23 cellular contexts compared by ENCODE assay signal in the genomic region with DNA sequence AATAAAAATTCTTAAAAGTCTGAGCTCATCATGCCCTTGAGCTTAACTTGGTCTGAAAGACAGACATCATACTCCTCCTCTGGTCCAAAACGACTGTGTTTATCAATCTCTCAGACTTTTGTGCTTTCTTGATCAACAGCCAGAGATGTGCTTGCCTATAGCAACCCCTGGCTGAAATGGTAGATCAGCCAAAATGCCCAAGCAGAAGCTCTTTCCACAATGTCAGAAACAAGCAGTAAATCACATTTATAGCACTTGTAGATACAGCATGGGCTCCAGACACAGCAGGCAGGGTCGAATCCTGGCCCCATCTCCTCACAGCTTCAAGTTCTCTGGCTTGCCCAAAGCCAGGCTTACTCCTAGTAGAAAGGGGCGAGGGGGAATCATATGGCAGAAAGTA.
"Had no signal": no experiment of that assay in that cellular context is flagged by ENCODE, and none has a peak within 500 bp of the region (broad histone marks: within the 10 kb centered on the region; RNA-seq: fewer than 3 reads in every experiment).

No MANE protein-coding gene starts in this region.

- H3K27me3 Mint-ChIP-seq: activated CD8-positive, alpha-beta memory T cell treated with anti-CD3 and anti-CD28 coated beads, Interleukin-2, amount 10 ng/mL, durations not matched to agents 7 days and 5 days; activated naive CD8-positive, alpha-beta T cell; central memory CD8-positive, alpha-beta T cell had no signal

- DNase-seq: activated CD4-positive, alpha-beta T cell treated with anti-CD3 and anti-CD28 coated beads for 48 hours; activated CD4-positive, alpha-beta T cell treated with anti-CD3 and anti-CD28 coated beads, Interleukin-2, amount 50 U/mL, for 48 hours; activated CD4-positive, CD25-positive, alpha-beta regulatory T cell treated with anti-CD3 and anti-CD28 coated beads, Interleukin-2, amount 50 U/mL, for 72 hours; activated CD8-positive, alpha-beta memory T cell treated with anti-CD3 and anti-CD28 coated beads, Interleukin-2, amount 10 ng/mL, durations not matched to agents 7 days and 5 days; activated gamma-delta T cell; activated naive CD4-positive, alpha-beta T cell treated with anti-CD3 and anti-CD28 coated beads for 36 hours; activated T-cell treated with anti-CD3 and anti-CD28 coated beads, Interleukin-2, amount 50 U/mL, for 4 hours; amygdala; KG1; NCI-H1092; NCI-H1417; NCI-H1930; NCI-H2107; NCI-H2171 treated with DMSO at 0.1 percent for 48 hours; NCI-H226; NCI-H526; NCI-H82; PC-3; SK-N-SH had no signal

- H3K36me3 Mint-ChIP-seq: brain had no signal

- H3K27ac Mint-ChIP-seq: activated CD8-positive, alpha-beta memory T cell treated with anti-CD3 and anti-CD28 coated beads, Interleukin-2, amount 10 ng/mL, durations not matched to agents 7 days and 5 days; activated naive CD4-positive, alpha-beta T cell treated with anti-CD3 and anti-CD28 coated beads for 36 hours; activated naive CD8-positive, alpha-beta T cell; brain; T-helper 1 cell treated with Interleukin-12 subunit alpha and Interleukin-12 subunit beta and Interleukin-4 antibody, amounts not matched to agents 30 μg/mL and 1 μg/mL, for 36 hours had no signal

- H3K9me3 Mint-ChIP-seq: activated naive CD4-positive, alpha-beta T cell treated with anti-CD3 and anti-CD28 coated beads for 36 hours; activated T-cell treated with anti-CD3 and anti-CD28 coated beads, Interleukin-2, amount 50 U/mL, for 4 hours; brain; central memory CD8-positive, alpha-beta T cell; T-helper 1 cell treated with Interleukin-12 subunit alpha and Interleukin-12 subunit beta and Interleukin-4 antibody, amounts not matched to agents 30 μg/mL and 1 μg/mL, for 36 hours had no signal

- ATAC-seq: activated CD8-positive, alpha-beta memory T cell treated with anti-CD3 and anti-CD28 coated beads, Interleukin-2, amount 10 ng/mL, durations not matched to agents 7 days and 5 days; activated T-cell treated with anti-CD3 and anti-CD28 coated beads, Interleukin-2, amount 50 U/mL, for 4 hours; PC-3 had no signal

- H3K4me3 Mint-ChIP-seq: activated CD8-positive, alpha-beta memory T cell treated with anti-CD3 and anti-CD28 coated beads, Interleukin-2, amount 10 ng/mL, durations not matched to agents 7 days and 5 days; activated naive CD4-positive, alpha-beta T cell treated with anti-CD3 and anti-CD28 coated beads for 36 hours; activated naive CD8-positive, alpha-beta T cell; activated T-cell treated with anti-CD3 and anti-CD28 coated beads, Interleukin-2, amount 50 U/mL, for 4 hours; brain; central memory CD8-positive, alpha-beta T cell; T-helper 1 cell treated with Interleukin-12 subunit alpha and Interleukin-12 subunit beta and Interleukin-4 antibody, amounts not matched to agents 30 μg/mL and 1 μg/mL, for 36 hours had no signal

- H3K9me3 ChIP-seq: SK-N-SH had no signal
